ENCODE assay signal across 16 cellular contexts in the genomic region with DNA sequence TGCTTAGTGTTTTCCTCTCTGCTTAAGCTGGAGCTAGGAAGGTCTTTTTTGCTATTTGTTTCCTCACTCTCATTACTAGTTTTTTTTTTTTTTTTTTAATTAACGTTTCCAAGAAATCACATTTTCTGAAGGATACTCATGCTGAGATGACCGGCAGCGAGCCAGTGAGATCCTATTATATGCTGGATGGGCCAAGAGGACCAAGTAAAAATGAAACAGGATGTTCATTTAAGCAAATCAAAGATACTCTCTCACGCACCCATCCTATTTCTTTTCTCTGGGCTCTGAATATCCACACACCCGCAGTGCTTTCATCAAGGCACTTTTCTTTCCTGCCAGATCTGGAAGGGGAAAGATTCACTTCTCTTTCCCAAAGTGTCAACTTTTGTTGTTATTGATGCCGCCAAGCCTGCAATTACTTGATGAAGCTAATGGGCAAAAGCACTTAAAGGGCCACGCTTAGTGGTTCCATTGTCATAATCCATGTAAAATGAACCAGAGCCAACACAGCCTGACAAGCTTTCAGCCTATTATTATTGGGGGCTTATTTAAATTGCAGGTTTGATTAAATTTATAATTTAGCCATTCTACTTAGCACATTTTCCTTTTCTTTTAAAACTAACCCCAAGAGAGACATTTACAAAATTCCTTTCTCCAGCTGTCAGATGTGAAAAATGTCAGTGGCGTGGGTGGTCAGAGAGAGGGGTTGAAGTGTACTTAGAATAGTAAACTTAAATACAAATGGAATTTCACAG.
DNase-seq lines count a peak whose midpoint lies in the region; ATAC-seq and TF ChIP-seq lines count a peak whose summit lies in the region.
"Had no signal": no experiment of that assay in that cellular context is flagged by ENCODE, and none has a peak within 500 bp of the region (broad histone marks: within the 10 kb centered on the region; RNA-seq: fewer than 3 reads in every experiment).

No MANE protein-coding gene starts in this region.

- H3K27ac ChIP-seq in smooth muscle cell (ENCODE audit: low read depth) = no peak overlapping the region
- H3K27ac ChIP-seq: epithelial cell of prostate had no signal

- 57% methylated on average over 8 of the region's 8 CpGs for WGBS in smooth muscle cell (ENCODE audit: low lambda C conversion rate)

- no peaks in the 10 kb centered on the region for H4K20me1 ChIP-seq in smooth muscle cell (ENCODE audit: low read depth)

- no peaks in the 10 kb centered on the region for H3K79me2 ChIP-seq in smooth muscle cell (ENCODE audit: low read depth)

- H3K4me1 ChIP-seq in smooth muscle cell (ENCODE audit: low read depth) = peaks cover 18% of the 10 kb centered on the region

- H3K27me3 ChIP-seq in smooth muscle cell (ENCODE audit: low read depth) = no peaks in the 10 kb centered on the region

- no peak overlapping the region for H3K9ac ChIP-seq in smooth muscle cell (ENCODE audit: low read depth)

- H2AFZ ChIP-seq in smooth muscle cell (ENCODE audit: low read depth) = peak overlapping the region; percentile 26

- peak overlapping the region; percentile 59 for H3K4me2 ChIP-seq in smooth muscle cell

- no peaks in the 10 kb centered on the region for H3K36me3 ChIP-seq in smooth muscle cell (ENCODE audit: low read depth)

- no peak for ATAC-seq in left lobe of liver
- ATAC-seq: CD8-positive, alpha-beta T cell; K562 had no signal

- no peak for TF ChIP-seq CTCF in fibroblast of mammary gland (conservative IDR thresholded peaks at IDR 0.05; ENCODE audit: control insufficient read depth, insufficient read depth, low read depth, low read length)
- TF ChIP-seq CTCF in smooth muscle cell (IDR thresholded peaks at IDR 0.05; ENCODE audit: borderline replicate concordance, insufficient read depth, poor library complexity, severe bottlenecking) = no peak

- H3F3A ChIP-seq in smooth muscle cell (ENCODE audit: low read depth) = no peaks in the 10 kb centered on the region

- no peak overlapping the region for H3K4me3 ChIP-seq in fibroblast of mammary gland (ENCODE audit: control insufficient read depth, low read depth, low read length)
- H3K4me3 ChIP-seq in smooth muscle cell = no peak overlapping the region
- H3K4me3 ChIP-seq: K562, skin epidermis had no signal

- H3K9me3 ChIP-seq in smooth muscle cell (replicated peaks; ENCODE audit: low read depth) = no peaks in the 10 kb centered on the region

- peak; percentile 51 for DNase-seq in NCI-H345 (lab: John Stamatoyannopoulos, UW)
- DNase-seq in NCI-H345 treated with DMSO at 0.1 percent for 48 hours (lab: John Stamatoyannopoulos, UW; ENCODE audit: unreplicated experiment) = no peak
- peak; percentile 25 for DNase-seq in NCI-H774 (lab: John Stamatoyannopoulos, UW)
- DNase-seq in fibroblast of mammary gland (ENCODE audit: low read depth) = peak; percentile 3
- DNase-seq in smooth muscle cell (lab: John Stamatoyannopoulos, UW; ENCODE audit: unreplicated experiment) = no peak
- DNase-seq in RPMI8226 = no peak
- no peak for DNase-seq in GDM1 (lab: John Stamatoyannopoulos, UW)
- no peak for DNase-seq in left lobe of liver (ENCODE audit: low spot score)
- DNase-seq: activated naive CD4-positive, alpha-beta T cell treated with anti-CD3 and anti-CD28 coated beads, Interleukin-2, amount 10 ng/mL, durations not matched to agents 7 days and 5 days; CD8-positive, alpha-beta T cell; hypothalamus; NCI-H1930; nephron progenitor cell had no signal

Comparison
In these comparisons a context has a peak if more than half of its experiments do, and no peak if none do; other contexts are left out.
1. DNase-seq: peak in NCI-H345 (single experiment), NCI-H774 (single experiment) and fibroblast of mammary gland (single experiment); none in NCI-H345 treated with DMSO at 0.1 percent for 48 hours (single experiment), smooth muscle cell (single experiment), RPMI8226 (single experiment), GDM1 (single experiment) and left lobe of liver (single experiment).